ENCODE assay signal across 8 cellular contexts in the genomic region with DNA sequence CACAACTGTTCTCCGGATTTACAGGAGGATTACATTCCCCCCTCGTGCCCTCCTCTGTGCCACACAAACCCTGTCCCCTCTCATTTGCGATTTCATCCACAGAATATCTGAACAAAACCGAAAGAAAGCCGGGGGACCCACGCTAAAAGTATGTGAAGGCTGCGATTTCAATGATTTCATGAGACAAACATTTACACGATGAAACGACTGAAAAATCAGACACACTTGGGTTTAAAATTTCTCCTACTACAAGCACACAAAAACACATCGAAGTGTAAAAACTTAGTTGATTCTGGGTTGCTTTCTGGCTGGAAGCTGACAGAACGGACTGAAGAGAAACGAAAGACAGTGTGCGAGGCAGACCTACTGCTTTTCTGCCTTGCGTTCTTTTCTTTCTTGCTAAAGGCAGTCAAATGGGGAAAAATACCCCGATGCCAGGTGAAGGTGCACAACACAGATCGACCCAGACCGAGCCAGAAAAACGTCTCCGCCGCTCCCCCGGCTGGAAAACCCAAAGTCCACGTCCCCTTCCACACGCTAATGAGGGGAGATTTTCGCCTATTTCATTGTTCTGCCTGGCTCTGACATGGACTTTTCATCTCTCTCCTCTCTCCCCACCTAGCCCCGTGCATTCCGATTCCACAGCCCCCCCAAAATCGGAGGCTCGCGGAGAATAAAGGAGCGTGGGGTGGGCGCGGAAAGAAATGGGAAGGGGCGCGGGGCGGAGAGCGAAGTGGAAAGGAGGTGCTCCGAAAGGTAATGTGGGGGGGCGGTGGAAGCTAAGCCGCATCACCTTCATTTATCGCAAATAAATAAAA. TPM values are rescaled to one million over a fixed set of nuclear protein-coding genes. Genes with fewer than 3 reads are reported as not detected.
DNase-seq lines count a peak whose midpoint lies in the region; ATAC-seq and TF ChIP-seq lines count a peak whose summit lies in the region.

No MANE protein-coding gene starts in this region.

- H3K4me3 Mint-ChIP-seq in CD4-positive, CD25-positive, alpha-beta regulatory T cell = peak overlapping the region; percentile 92 to 98 (median 94)

- no peak for TF ChIP-seq CTCF in Peyer's patch (IDR thresholded peaks at IDR 0.05)

- no peaks in the 10 kb centered on the region for H3K9me3 ChIP-seq in CD4-positive, CD25-positive, alpha-beta regulatory T cell (ENCODE audit: control insufficient read depth in 2 of 2, low read length in 2 of 2)
- no peaks in the 10 kb centered on the region for H3K9me3 ChIP-seq in HAP-1
- no peaks in the 10 kb centered on the region for H3K9me3 ChIP-seq in Peyer's patch
- H3K9me3 ChIP-seq in iPS DF 6.9 (ENCODE audit: control insufficient read depth, insufficient read depth, low read length) = no peaks in the 10 kb centered on the region

- DNase-seq in CD4-positive, CD25-positive, alpha-beta regulatory T cell = peak; percentile 5 to 64 (median 39)
- DNase-seq in HAP-1 (ENCODE audit: low spot score in 2 of 2) (peak; percentile 31 to 47), Peyer's patch (peak; percentile 51 to 65 (median 63)), astrocyte of the hippocampus (ENCODE audit: low read depth, low spot score) (peak; percentile 72), iPS DF 6.9 (ENCODE audit: low read depth, low spot score) (no peak), retina (peak; percentile 73)

- H3K4me3 ChIP-seq in CD4-positive, CD25-positive, alpha-beta regulatory T cell (ENCODE audit: low read depth, low read length) = peak overlapping the region; percentile 99
- peak overlapping the region; percentile 70 for H3K4me3 ChIP-seq in HAP-1
- H3K4me3 ChIP-seq in Peyer's patch = peak overlapping the region; percentile 73 to 98 (median 92)
- H3K4me3 ChIP-seq in iPS DF 6.9 (ENCODE audit: low read length) = peak overlapping the region; percentile 82; the same call in 1 of the 2 replicates

- peaks cover 25 to 48% (median 25%) of the 10 kb centered on the region in 4 donors for H3K4me1 Mint-ChIP-seq in CD4-positive, CD25-positive, alpha-beta regulatory T cell

- H3K27ac ChIP-seq in CD4-positive, CD25-positive, alpha-beta regulatory T cell (ENCODE audit: insufficient read depth, low read length, poor library complexity, severe bottlenecking) = peak overlapping the region; percentile 72
- H3K27ac ChIP-seq in Peyer's patch = peak overlapping the region; percentile 89 to 98 (median 93)
- no peak overlapping the region for H3K27ac ChIP-seq in iPS DF 6.9 (ENCODE audit: low read length)

- TF ChIP-seq POLR2A in Peyer's patch (IDR thresholded peaks at IDR 0.05) = no peak

- H3K9me3 Mint-ChIP-seq in CD4-positive, CD25-positive, alpha-beta regulatory T cell = peaks cover 0 to 3% (median 0%) of the 10 kb centered on the region in 7 donors

- H3K27me3 Mint-ChIP-seq in CD4-positive, CD25-positive, alpha-beta regulatory T cell = peaks cover 24% of the 10 kb centered on the region

- in situ Hi-C loops in HAP-1 (cut with MboI; ENCODE audit: low sequenced_read_pairs) = no loop called here

- H3K4me1 ChIP-seq in CD4-positive, CD25-positive, alpha-beta regulatory T cell (ENCODE audit: control insufficient read depth, insufficient read depth, low read length, poor library complexity, severe bottlenecking) = peaks cover 17% of the 10 kb centered on the region
- H3K4me1 ChIP-seq in HAP-1 (peaks cover 3% of the 10 kb centered on the region; the same call in 1 of the 2 replicates), Peyer's patch (peaks cover 0 to 16% (median 0%) of the 10 kb centered on the region in 4 donors), iPS DF 6.9 (ENCODE audit: control insufficient read depth, insufficient read depth, low read length) (no peaks in the 10 kb centered on the region)

- H3K27ac Mint-ChIP-seq in CD4-positive, CD25-positive, alpha-beta regulatory T cell = peak overlapping the region; percentile 91 to 97 (median 96)

- H3K36me3 ChIP-seq in CD4-positive, CD25-positive, alpha-beta regulatory T cell (ENCODE audit: control insufficient read depth, insufficient read depth, low read length) = no peaks in the 10 kb centered on the region
- H3K36me3 ChIP-seq in HAP-1 (replicated peaks) (no peaks in the 10 kb centered on the region), Peyer's patch (no peaks in the 10 kb centered on the region), iPS DF 6.9 (ENCODE audit: control insufficient read depth, insufficient read depth, low read length) (no peaks in the 10 kb centered on the region)

- WGBS in iPS DF 6.9 (ENCODE audit: insufficient coverage, insufficient read length) = no CpG with 5 or more reads among the region's 40 CpGs

- H3K36me3 Mint-ChIP-seq in CD4-positive, CD25-positive, alpha-beta regulatory T cell = no peaks in the 10 kb centered on the region

- peaks cover 17% of the 10 kb centered on the region for H3K27me3 ChIP-seq in CD4-positive, CD25-positive, alpha-beta regulatory T cell (ENCODE audit: control insufficient read depth, insufficient read depth, low read length)
- no peaks in the 10 kb centered on the region for H3K27me3 ChIP-seq in HAP-1 (ENCODE audit: low read depth)
- no peaks in the 10 kb centered on the region for H3K27me3 ChIP-seq in Peyer's patch
- H3K27me3 ChIP-seq in iPS DF 6.9 (ENCODE audit: control insufficient read depth, insufficient read depth, low read length) = peaks cover 11% of the 10 kb centered on the region

- ATAC-seq in CD4-positive, CD25-positive, alpha-beta regulatory T cell (ENCODE audit: low read depth in 2 of 2) = no peak
- ATAC-seq in GM21528 (IDR thresholded peaks at IDR 0.05; ENCODE audit: low FRiP score, unreplicated experiment) = no peak
- ATAC-seq in HG02840 (IDR thresholded peaks at IDR 0.05; ENCODE audit: low FRiP score, unreplicated experiment) = no peak

RNA-seq across cellular contexts. Expression of a gene that starts 1.1 kb away (rescaled TPM):
- total RNA-seq in CD4-positive, CD25-positive, alpha-beta regulatory T cell = 17.5 TPM
- polyA plus RNA-seq in CD4-positive, CD25-positive, alpha-beta regulatory T cell = 1 to 10 TPM in 1 of 4 donors, under 1 TPM in 3; 0.44 to 1.3 (median 0.68) TPM
- total RNA-seq in Peyer's patch = 10 to 100 TPM; 16.6 to 60.2 (median 35.1) TPM

RNA-seq across cellular contexts. Expression of a gene that starts 52.4 kb away (rescaled TPM):
- total RNA-seq in CD4-positive, CD25-positive, alpha-beta regulatory T cell = 21.2 TPM
- 10 to 100 TPM in 3 of 4 donors, 1 to 10 TPM in 1; 5.2 to 15.3 (median 10.7) TPM for polyA plus RNA-seq in CD4-positive, CD25-positive, alpha-beta regulatory T cell
- total RNA-seq in Peyer's patch = 100 to 1,000 TPM in 1 of 4 donors, 10 to 100 TPM in 3; 11.2 to 227 (median 33.9) TPM
